Comparison of ENCODE assay signal across 17 cellular contexts in genomic region chr2:19850056-19850455, GRCh38.
"Had no signal": no experiment of that assay in that cellular context is flagged by ENCODE, and none has a peak within 500 bp of the region (broad histone marks: within the 10 kb centered on the region; RNA-seq: fewer than 3 reads in every experiment).

No MANE protein-coding gene starts in this region.

- H3K36me3 ChIP-seq: pancreas, vagina had no signal

- H3K9me3 Mint-ChIP-seq: mesothelial cell of epicardium, natural killer cell had no signal

- H3K36me3 Mint-ChIP-seq: mesothelial cell of epicardium, natural killer cell had no signal

- H3K27ac Mint-ChIP-seq: mesothelial cell of epicardium, natural killer cell, progenitor cell of endocrine pancreas had no signal

- H3K4me2 ChIP-seq: hepatocyte had no signal

- DNase-seq: dermis blood vessel endothelial cell; erythroblast; foreskin keratinocyte; left colon; natural killer cell; nucleus accumbens; pancreas; right cardiac atrium; small intestine; stimulated activated CD4-positive, alpha-beta T cell treated with anti-CD3 and anti-CD28 coated beads, Interleukin-2, amount 100 ng/mL, for 48 hours; stimulated activated naive CD4-positive, alpha-beta T cell treated with Interleukin-2 at 50 U/mL for 16 hours; trophoblast cell had no signal

- H3K4me3 ChIP-seq: hepatocyte, pancreas, vagina had no signal

- H3K27me3 ChIP-seq: hepatocyte, pancreas, vagina had no signal

- H3K9me3 ChIP-seq: pancreas, vagina had no signal

- H3K27ac ChIP-seq: foreskin keratinocyte, hepatocyte, pancreas, vagina had no signal

- ATAC-seq: foreskin keratinocyte, left colon, natural killer cell, pancreas had no signal

- H3K4me3 Mint-ChIP-seq: mesothelial cell of epicardium, natural killer cell, neural crest cell had no signal

- H3K79me2 ChIP-seq: hepatocyte had no signal

- H2AFZ ChIP-seq: hepatocyte had no signal

- H3K4me1 Mint-ChIP-seq: mesothelial cell of epicardium, natural killer cell, neural crest cell had no signal

- H3K4me1 ChIP-seq: foreskin keratinocyte, pancreas, vagina had no signal

- H3K27me3 Mint-ChIP-seq: progenitor cell of endocrine pancreas had no signal
